In the genomic region with DNA sequence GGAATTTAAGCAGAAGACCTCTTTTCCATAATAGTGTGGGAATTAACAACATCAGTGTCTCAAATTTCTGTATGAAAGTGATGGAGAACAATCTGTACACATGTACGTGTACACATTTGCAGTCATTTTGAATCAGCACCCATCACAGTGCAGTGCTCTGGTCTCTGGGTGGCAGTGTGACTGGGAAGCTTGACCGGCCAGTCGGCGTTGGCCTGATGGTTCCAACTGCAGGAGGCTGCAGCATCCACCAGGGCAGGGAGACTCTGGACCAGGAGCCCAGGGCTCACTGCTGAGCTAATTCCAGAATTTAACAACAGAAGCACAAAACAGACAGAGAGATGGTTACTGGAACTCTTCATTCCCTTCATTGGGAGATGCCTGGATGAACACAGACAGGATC, we compare ENCODE assay signal across 13 cellular contexts. TPM values are rescaled to one million over a fixed set of nuclear protein-coding genes. Genes with fewer than 3 reads are reported as not detected.
"Had no signal": no experiment of that assay in that cellular context is flagged by ENCODE, and none has a peak within 500 bp of the region (broad histone marks: within the 10 kb centered on the region; RNA-seq: fewer than 3 reads in every experiment).

No MANE protein-coding gene starts in this region.

- H3K9me3 ChIP-seq: ascending aorta had no signal

- DNase-seq: dorsolateral prefrontal cortex, left colon, natural killer cell, nucleus accumbens, right cardiac atrium, SIG-M5, trophoblast cell had no signal

- H3K27me3 Mint-ChIP-seq: progenitor cell of endocrine pancreas had no signal

- H3K27ac ChIP-seq: ascending aorta, dorsolateral prefrontal cortex had no signal

- H3K4me3 Mint-ChIP-seq: natural killer cell had no signal

- H3K9me3 Mint-ChIP-seq: natural killer cell had no signal

- ATAC-seq: esophagus mucosa, left colon, natural killer cell, right cardiac atrium had no signal

- H3K4me3 ChIP-seq: ascending aorta, dorsolateral prefrontal cortex, lung, smooth muscle cell had no signal

- H3K4me1 ChIP-seq: ascending aorta had no signal

- H3K27me3 ChIP-seq: ascending aorta, dorsolateral prefrontal cortex had no signal

- H3K27ac Mint-ChIP-seq: progenitor cell of endocrine pancreas had no signal

RNA-seq across cellular contexts. Expression of gene IL17C, which starts 50.2 kb away (rescaled TPM):
- total RNA-seq: ascending aorta, esophagus mucosa, glomerular endothelial cell, left colon, lung, right cardiac atrium, smooth muscle cell had no signal
- polyA plus RNA-seq: right cardiac atrium, smooth muscle cell had no signal
